Comparison of ENCODE assay signal across 8 cellular contexts in the genomic region with DNA sequence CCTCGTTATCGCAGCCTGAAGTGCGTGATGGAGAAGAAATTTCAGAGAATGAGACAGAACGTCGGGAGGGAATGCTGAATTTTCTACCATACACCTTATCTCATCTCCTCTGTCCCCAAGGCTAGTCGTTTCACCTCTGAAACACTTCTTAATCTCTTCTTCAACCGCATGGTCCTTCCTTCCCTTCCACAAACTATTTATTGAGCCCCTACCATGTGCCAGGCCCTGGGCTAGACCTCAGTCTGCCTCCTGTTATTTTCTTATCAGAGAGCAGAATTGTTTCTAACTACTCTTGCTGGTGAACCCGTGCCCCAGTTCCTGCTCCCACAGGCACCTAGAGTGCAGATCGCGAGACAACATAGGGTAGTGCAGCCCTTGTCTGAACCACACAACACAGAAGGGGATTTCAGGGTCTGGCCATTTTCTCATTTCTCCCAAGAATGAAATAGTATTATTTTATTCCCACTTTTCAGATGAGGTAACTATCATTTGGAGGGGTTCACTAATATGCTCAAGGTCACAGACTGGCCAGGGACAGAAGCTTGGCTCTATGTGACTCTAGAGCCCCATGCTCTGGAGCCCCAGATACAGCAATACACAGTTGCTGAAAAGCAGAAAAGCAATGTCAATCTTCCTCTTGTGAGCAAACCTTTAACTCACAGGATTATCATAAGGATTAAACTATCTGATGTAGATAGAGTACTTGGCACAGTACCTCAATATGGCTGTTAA. TPM values are rescaled to one million over a fixed set of nuclear protein-coding genes. Genes with fewer than 3 reads are reported as not detected.
A peak's percentile ranks its signal among the peaks of the same experiment; 100 is the strongest.
DNase-seq lines count a peak whose midpoint lies in the region; ATAC-seq and TF ChIP-seq lines count a peak whose summit lies in the region.

No MANE protein-coding gene starts in this region.

- peaks cover 39% of the 10 kb centered on the region for H3K4me1 Mint-ChIP-seq in activated CD4-positive, alpha-beta T cell treated with anti-CD3 and anti-CD28 coated beads for 36 hours
- peaks cover 24 to 30% of the 10 kb centered on the region in 2 donors for H3K4me1 Mint-ChIP-seq in natural killer cell treated with Interleukin-12 subunit alpha and Interleukin-12 subunit beta and Interleukin-15 and Interleukin-18, amount 100 ng/mL, for 72 hours (ENCODE audit: low read depth in 2 of 2)

- POLR2A ChIA-PET in activated CD4-positive, alpha-beta T cell treated with anti-CD3 and anti-CD28 coated beads for 36 hours (lab: Charles Lee), result interaction anchor here (0.6 kb wide), 1 partner anchor 62 kb away, joined by 3 read pairs; no protein-coding TSS in a partner anchor

- TF ChIP-seq CTCF in RWPE2 (IDR thresholded peaks at IDR 0.05; ENCODE audit: poor library complexity, severe bottlenecking), result no peak

- H3K27me3 ChIP-seq in RWPE2 (ENCODE audit: insufficient read depth, poor library complexity, severe bottlenecking), result no peaks in the 10 kb centered on the region
- H3K27me3 ChIP-seq in effector memory CD4-positive, alpha-beta T cell (replicated peaks; ENCODE audit: control insufficient read depth, insufficient read depth, low read length, poor library complexity, severe bottlenecking), result no peaks in the 10 kb centered on the region

- CTCF ChIA-PET in activated CD4-positive, alpha-beta T cell treated with anti-CD3 and anti-CD28 coated beads for 36 hours (lab: Charles Lee), result interaction anchor here (0.9 to 1.2 kb wide), 3 partner anchors 10 to 42 kb away, joined by 3 to 4 read pairs (median 4); no protein-coding TSS in a partner anchor

- peaks cover 8% of the 10 kb centered on the region for H3K36me3 ChIP-seq in RWPE2 (ENCODE audit: low read depth)
- peaks cover 14% of the 10 kb centered on the region for H3K36me3 ChIP-seq in effector memory CD4-positive, alpha-beta T cell (ENCODE audit: control insufficient read depth, insufficient read depth, low read length)

- H3K4me3 ChIP-seq in RWPE2 (ENCODE audit: severe bottlenecking), result peak overlapping the region; percentile 88
- H3K4me3 ChIP-seq in effector memory CD4-positive, alpha-beta T cell (ENCODE audit: insufficient read depth, low read depth, low read length, poor library complexity, severe bottlenecking), result peak overlapping the region; percentile 48

- peak overlapping the region; percentile 83 for H3K4me3 Mint-ChIP-seq in activated CD4-positive, alpha-beta T cell treated with anti-CD3 and anti-CD28 coated beads for 36 hours
- H3K4me3 Mint-ChIP-seq in natural killer cell treated with Interleukin-12 subunit alpha and Interleukin-12 subunit beta and Interleukin-15 and Interleukin-18, amount 100 ng/mL, for 72 hours, result peak overlapping the region; percentile 85

- H3K9me3 ChIP-seq in RWPE2 (ENCODE audit: severe bottlenecking), result no peaks in the 10 kb centered on the region
- H3K9me3 ChIP-seq in effector memory CD4-positive, alpha-beta T cell (ENCODE audit: control insufficient read depth, low read length), result no peaks in the 10 kb centered on the region

- H3K4me1 ChIP-seq in RWPE2 (ENCODE audit: insufficient read depth, poor library complexity, severe bottlenecking), result peaks cover 23% of the 10 kb centered on the region
- H3K4me1 ChIP-seq in effector memory CD4-positive, alpha-beta T cell (ENCODE audit: control insufficient read depth, insufficient read depth, low read length, poor library complexity, severe bottlenecking), result peaks cover 5% of the 10 kb centered on the region

- no peaks in the 10 kb centered on the region for H3K9me3 Mint-ChIP-seq in activated CD4-positive, alpha-beta T cell treated with anti-CD3 and anti-CD28 coated beads for 36 hours (ENCODE audit: low read depth)
- no peaks in the 10 kb centered on the region for H3K9me3 Mint-ChIP-seq in natural killer cell treated with Interleukin-12 subunit alpha and Interleukin-12 subunit beta and Interleukin-15 and Interleukin-18, amount 100 ng/mL, for 72 hours

- H3K36me3 Mint-ChIP-seq in activated CD4-positive, alpha-beta T cell treated with anti-CD3 and anti-CD28 coated beads for 36 hours (ENCODE audit: low read depth), result peaks cover 8% of the 10 kb centered on the region
- no peaks in the 10 kb centered on the region for H3K36me3 Mint-ChIP-seq in natural killer cell treated with Interleukin-12 subunit alpha and Interleukin-12 subunit beta and Interleukin-15 and Interleukin-18, amount 100 ng/mL, for 72 hours

- peak overlapping the region; percentile 82 for H3K27ac Mint-ChIP-seq in activated CD4-positive, alpha-beta T cell treated with anti-CD3 and anti-CD28 coated beads for 36 hours
- H3K27ac Mint-ChIP-seq in natural killer cell treated with Interleukin-12 subunit alpha and Interleukin-12 subunit beta and Interleukin-15 and Interleukin-18, amount 100 ng/mL, for 72 hours, result peak overlapping the region; percentile 61 to 84

- no peak for ATAC-seq in activated CD4-positive, alpha-beta T cell treated with anti-CD3 and anti-CD28 coated beads for 36 hours
- ATAC-seq in RWPE2 (ENCODE audit: low read depth) (no peak), GM19452 (IDR thresholded peaks at IDR 0.05; ENCODE audit: unreplicated experiment) (no peak)
- ATAC-seq in natural killer cell treated with Interleukin-12 subunit alpha and Interleukin-12 subunit beta and Interleukin-15 and Interleukin-18, amount 100 ng/mL, for 72 hours, result no peak

- intact Hi-C loops in activated CD4-positive, alpha-beta T cell treated with anti-CD3 and anti-CD28 coated beads for 36 hours (cut with DNase I, micrococcal nuclease), result loop anchor here (1.0 to 5.0 kb wide), 10 partner anchors 9 to 610 kb away; a partner anchor contains a TSS

- no peaks in the 10 kb centered on the region for H3K27me3 Mint-ChIP-seq in activated CD4-positive, alpha-beta T cell treated with anti-CD3 and anti-CD28 coated beads for 36 hours
- no peaks in the 10 kb centered on the region for H3K27me3 Mint-ChIP-seq in natural killer cell treated with Interleukin-12 subunit alpha and Interleukin-12 subunit beta and Interleukin-15 and Interleukin-18, amount 100 ng/mL, for 72 hours

- peak overlapping the region; percentile 52 for H3K27ac ChIP-seq in RWPE2 (ENCODE audit: poor library complexity, severe bottlenecking)
- peak overlapping the region; percentile 91 for H3K27ac ChIP-seq in effector memory CD4-positive, alpha-beta T cell (ENCODE audit: insufficient read depth, low read length, poor library complexity, severe bottlenecking)

- peak; percentile 27 for DNase-seq in activated CD4-positive, alpha-beta T cell treated with anti-CD3 and anti-CD28 coated beads for 36 hours
- no peak for DNase-seq in activated CD4-positive, alpha-beta T cell treated with anti-CD3 and anti-CD28 coated beads for 48 hours
- DNase-seq in RWPE2 (ENCODE audit: low spot score), result no peak
- peak in 1 of 3 donors; percentile 14 for DNase-seq in effector memory CD4-positive, alpha-beta T cell
- DNase-seq in natural killer cell treated with Interleukin-12 subunit alpha and Interleukin-12 subunit beta and Interleukin-15 and Interleukin-18, amount 100 ng/mL, for 72 hours (ENCODE audit: low spot score), result no peak
- no peak for DNase-seq in middle frontal gyrus (ENCODE audit: extremely low spot score, low spot score)
- no peak for DNase-seq in NCI-H187 (lab: John Stamatoyannopoulos, UW)

RNA-seq across cellular contexts. Expression of a gene that starts 0.6 kb away (rescaled TPM):
- 10 to 100 TPM; 65.4 to 85.1 TPM for total RNA-seq in activated CD4-positive, alpha-beta T cell treated with anti-CD3 and anti-CD28 coated beads for 36 hours
- 10 to 100 TPM; 83.3 to 92.5 TPM for total RNA-seq in natural killer cell treated with Interleukin-12 subunit alpha and Interleukin-12 subunit beta and Interleukin-15 and Interleukin-18, amount 100 ng/mL, for 72 hours

RNA-seq across cellular contexts. Expression of a gene that starts 8.3 kb away (rescaled TPM):
- total RNA-seq in activated CD4-positive, alpha-beta T cell treated with anti-CD3 and anti-CD28 coated beads for 36 hours, result 10 to 100 TPM; 15.4 to 19.0 TPM
- total RNA-seq in natural killer cell treated with Interleukin-12 subunit alpha and Interleukin-12 subunit beta and Interleukin-15 and Interleukin-18, amount 100 ng/mL, for 72 hours, result 10 to 100 TPM; 26.3 to 35.6 TPM

RNA-seq across cellular contexts. Expression of a gene that starts 31.7 kb away (rescaled TPM):
- 10 to 100 TPM; 32.1 to 39.1 TPM for total RNA-seq in activated CD4-positive, alpha-beta T cell treated with anti-CD3 and anti-CD28 coated beads for 36 hours
- total RNA-seq in natural killer cell treated with Interleukin-12 subunit alpha and Interleukin-12 subunit beta and Interleukin-15 and Interleukin-18, amount 100 ng/mL, for 72 hours, result 10 to 100 TPM; 25.1 to 43.1 TPM

RNA-seq across cellular contexts. Expression of a gene that starts 48.5 kb away (rescaled TPM):
- total RNA-seq in activated CD4-positive, alpha-beta T cell treated with anti-CD3 and anti-CD28 coated beads for 36 hours, result 10 to 100 TPM; 68.6 to 71.0 TPM
- 10 to 100 TPM; 65.1 to 93.0 TPM for total RNA-seq in natural killer cell treated with Interleukin-12 subunit alpha and Interleukin-12 subunit beta and Interleukin-15 and Interleukin-18, amount 100 ng/mL, for 72 hours
